In genomic region chr10:3554121-3554522, GRCh38 we compare ENCODE assay signal across 16 cellular contexts.
DNase-seq lines count a peak whose midpoint lies in the region; ATAC-seq and TF ChIP-seq lines count a peak whose summit lies in the region.
"Had no signal": no experiment of that assay in that cellular context is flagged by ENCODE, and none has a peak within 500 bp of the region (broad histone marks: within the 10 kb centered on the region; RNA-seq: fewer than 3 reads in every experiment).

No MANE protein-coding gene starts in this region.

- no peak overlapping the region for H3K9ac ChIP-seq in trophoblast cell (ENCODE audit: low read length)
- H3K9ac ChIP-seq: KMS-11 had no signal

- H2AFZ ChIP-seq in trophoblast cell (ENCODE audit: insufficient read depth, low read length, poor library complexity), result no peak overlapping the region

- no peak overlapping the region for H3K4ac ChIP-seq in trophoblast cell (ENCODE audit: low read depth, low read length)

- no peaks in the 10 kb centered on the region for H3K9me3 Mint-ChIP-seq in T-helper 1 cell treated with Interleukin-12 subunit alpha and Interleukin-12 subunit beta and Interleukin-4 antibody, amounts not matched to agents 30 μg/mL and 1 μg/mL, for 36 hours
- H3K9me3 Mint-ChIP-seq in dendritic cell treated with granulocyte-macrophage colony-stimulating factor and Interleukin-4, amounts not matched to agents 40 ng/mL and 50 ng/mL, for 4 days, result peaks cover 8% of the 10 kb centered on the region

- no peaks in the 10 kb centered on the region for H3K36me3 ChIP-seq in trophoblast cell (ENCODE audit: control insufficient read depth in 1 of 2, insufficient read depth in 2 of 2, low read length in 2 of 2)
- H3K36me3 ChIP-seq: cardiac muscle cell, pancreas had no signal

- no peak overlapping the region for H3K4me2 ChIP-seq in trophoblast cell (ENCODE audit: low read length)
- H3K4me2 ChIP-seq: KMS-11 had no signal

- no peaks in the 10 kb centered on the region for H3K9me3 ChIP-seq in trophoblast cell (ENCODE audit: insufficient read depth, low read depth, low read length)
- H3K9me3 ChIP-seq: pancreas had no signal

- peak overlapping the region; percentile 58 for H3K4me3 Mint-ChIP-seq in T-helper 1 cell treated with Interleukin-12 subunit alpha and Interleukin-12 subunit beta and Interleukin-4 antibody, amounts not matched to agents 30 μg/mL and 1 μg/mL, for 36 hours
- H3K4me3 Mint-ChIP-seq in dendritic cell treated with granulocyte-macrophage colony-stimulating factor and Interleukin-4, amounts not matched to agents 40 ng/mL and 50 ng/mL, for 4 days, result peak overlapping the region; percentile 56

- peak overlapping the region; percentile 24 for H2BK12ac ChIP-seq in trophoblast cell (ENCODE audit: low read length)

- H3K23ac ChIP-seq in trophoblast cell (ENCODE audit: low read length), result no peak overlapping the region

- no peaks in the 10 kb centered on the region for H3K27me3 ChIP-seq in trophoblast cell (ENCODE audit: insufficient read depth, low read length)
- H3K27me3 ChIP-seq: cardiac muscle cell had no signal

- H2BK120ac ChIP-seq in trophoblast cell (ENCODE audit: insufficient read depth, low read length, poor library complexity), result no peak overlapping the region

- WGBS in trophoblast cell (ENCODE audit: extremely low coverage, insufficient coverage, insufficient read length), result no CpG with 5 or more reads among the region's 10 CpGs

- no peak overlapping the region for H2BK5ac ChIP-seq in trophoblast cell (ENCODE audit: low read depth, low read length, poor library complexity)

- no peak overlapping the region for H3K4me3 ChIP-seq in NB4 (ENCODE audit: low read depth, low read length)
- no peak overlapping the region for H3K4me3 ChIP-seq in trophoblast cell (ENCODE audit: low read depth, low read length)
- H3K4me3 ChIP-seq: cardiac muscle cell, pancreas had no signal

- H3K79me2 ChIP-seq in trophoblast cell (ENCODE audit: control insufficient read depth, insufficient read depth, low read length, poor library complexity), result no peaks in the 10 kb centered on the region

- peak overlapping the region; percentile 18 for H4K8ac ChIP-seq in trophoblast cell (ENCODE audit: low read depth, low read length)

- no peaks in the 10 kb centered on the region for H3K36me3 Mint-ChIP-seq in T-helper 1 cell treated with Interleukin-12 subunit alpha and Interleukin-12 subunit beta and Interleukin-4 antibody, amounts not matched to agents 30 μg/mL and 1 μg/mL, for 36 hours (ENCODE audit: low read depth)
- H3K36me3 Mint-ChIP-seq in dendritic cell treated with granulocyte-macrophage colony-stimulating factor and Interleukin-4, amounts not matched to agents 40 ng/mL and 50 ng/mL, for 4 days (ENCODE audit: low read depth), result no peaks in the 10 kb centered on the region

- peaks cover 18% of the 10 kb centered on the region for H3K27me3 Mint-ChIP-seq in T-helper 1 cell treated with Interleukin-12 subunit alpha and Interleukin-12 subunit beta and Interleukin-4 antibody, amounts not matched to agents 30 μg/mL and 1 μg/mL, for 36 hours (ENCODE audit: low read depth)
- peaks cover 6% of the 10 kb centered on the region for H3K27me3 Mint-ChIP-seq in dendritic cell treated with granulocyte-macrophage colony-stimulating factor and Interleukin-4, amounts not matched to agents 40 ng/mL and 50 ng/mL, for 4 days

- no peaks in the 10 kb centered on the region for H3K4me1 ChIP-seq in trophoblast cell (ENCODE audit: control insufficient read depth in 1 of 2, insufficient read depth in 2 of 2, low read length in 2 of 2)
- H3K4me1 ChIP-seq: pancreas had no signal

- intact Hi-C loops in dendritic cell treated with granulocyte-macrophage colony-stimulating factor and Interleukin-4, amounts not matched to agents 40 ng/mL and 50 ng/mL, for 4 days (cut with micrococcal nuclease), result no loop called here

- peak overlapping the region; percentile 42 for H2AK5ac ChIP-seq in trophoblast cell (ENCODE audit: low read length)

- H3K18ac ChIP-seq in trophoblast cell (ENCODE audit: low read length), result peak overlapping the region; percentile 56

- no peak overlapping the region for H3K27ac ChIP-seq in trophoblast cell (ENCODE audit: low read depth, low read length)
- H3K27ac ChIP-seq: cardiac muscle cell, KMS-11, pancreas had no signal

- H3K14ac ChIP-seq in trophoblast cell (ENCODE audit: low read length), result no peak overlapping the region

- TF ChIP-seq CTCF in NB4 (IDR thresholded peaks at IDR 0.05; ENCODE audit: low read depth, low read length), result no peak

- H3K79me1 ChIP-seq in trophoblast cell (ENCODE audit: low read length), result no peaks in the 10 kb centered on the region

- no peak for TF ChIP-seq POLR2A in NB4 (IDR thresholded peaks at IDR 0.05; ENCODE audit: extremely low read depth, insufficient read length)

- ATAC-seq in GM18909 (IDR thresholded peaks at IDR 0.05; ENCODE audit: poor library complexity, unreplicated experiment), result no peak
- ATAC-seq: pancreas had no signal

- H4K91ac ChIP-seq in trophoblast cell (ENCODE audit: low read depth, low read length), result no peak overlapping the region

- peak overlapping the region; percentile 48 for H4K12ac ChIP-seq in trophoblast cell (ENCODE audit: low read depth, low read length)

- peaks cover 12% of the 10 kb centered on the region for H3K4me1 Mint-ChIP-seq in T-helper 1 cell treated with Interleukin-12 subunit alpha and Interleukin-12 subunit beta and Interleukin-4 antibody, amounts not matched to agents 30 μg/mL and 1 μg/mL, for 36 hours (ENCODE audit: low read depth)
- H3K4me1 Mint-ChIP-seq in dendritic cell treated with granulocyte-macrophage colony-stimulating factor and Interleukin-4, amounts not matched to agents 40 ng/mL and 50 ng/mL, for 4 days (ENCODE audit: low read depth), result peaks cover 15% of the 10 kb centered on the region

- no peak overlapping the region for H3K27ac Mint-ChIP-seq in T-helper 1 cell treated with Interleukin-12 subunit alpha and Interleukin-12 subunit beta and Interleukin-4 antibody, amounts not matched to agents 30 μg/mL and 1 μg/mL, for 36 hours
- peak overlapping the region; percentile 75 for H3K27ac Mint-ChIP-seq in dendritic cell treated with granulocyte-macrophage colony-stimulating factor and Interleukin-4, amounts not matched to agents 40 ng/mL and 50 ng/mL, for 4 days

- no peak for DNase-seq in T-helper 1 cell
- DNase-seq in NB4 (ENCODE audit: low read depth), result peak; percentile 13
- peak in 1 of 2 donors; percentile 8 for DNase-seq in trophoblast cell
- no peak for DNase-seq in DMS53 (lab: John Stamatoyannopoulos, UW)
- no peak for DNase-seq in COLO668 (lab: John Stamatoyannopoulos, UW; ENCODE audit: unreplicated experiment)
- DNase-seq: islet precursor cell; midbrain; NCI-H345; pancreas; SIG-M5; stimulated activated naive CD4-positive, alpha-beta T cell had no signal
